8 cellular contexts compared by ENCODE assay signal in genomic region chr10:126905776-126906703, GRCh38. TPM values are rescaled to one million over a fixed set of nuclear protein-coding genes. Genes with fewer than 3 reads are reported as not detected.
DNase-seq lines count a peak whose midpoint lies in the region; ATAC-seq and TF ChIP-seq lines count a peak whose summit lies in the region.

No MANE protein-coding gene starts in this region.

- peak overlapping the region; percentile 32 to 38 for H3K9ac ChIP-seq in duodenal mucosa (ENCODE audit: low read depth in 1 of 2, low read length in 2 of 2)

- intact Hi-C loops in activated CD4-positive, alpha-beta T cell treated with anti-CD3 and anti-CD28 coated beads, Interleukin-2, amount 10 ng/mL, durations not matched to agents 24 days and 14 days (cut with micrococcal nuclease) = no loop called here
- intact Hi-C loops in upper lobe of right lung (cut with DNase I) = no loop called here

- H3K4me1 ChIP-seq in duodenal mucosa (ENCODE audit: control insufficient read depth in 1 of 2, insufficient read depth in 2 of 2, low read length in 2 of 2) = peaks cover 0 to 13% of the 10 kb centered on the region in 2 donors
- peaks cover 14% of the 10 kb centered on the region for H3K4me1 ChIP-seq in upper lobe of right lung

- ATAC-seq in upper lobe of right lung = peak; percentile 21
- no peak for ATAC-seq in HG03378 (IDR thresholded peaks at IDR 0.05; ENCODE audit: unreplicated experiment)

- H3K27me3 Mint-ChIP-seq in activated CD4-positive, alpha-beta T cell treated with anti-CD3 and anti-CD28 coated beads, Interleukin-2, amount 10 ng/mL, durations not matched to agents 24 days and 14 days = peaks cover 19% of the 10 kb centered on the region

- peak overlapping the region; percentile 67 to 68 for H3K4me3 ChIP-seq in duodenal mucosa (ENCODE audit: low read depth in 1 of 2, low read length in 2 of 2)
- peak overlapping the region; percentile 79 for H3K4me3 ChIP-seq in upper lobe of right lung

- DNase-seq in activated CD4-positive, alpha-beta T cell treated with anti-CD3 and anti-CD28 coated beads, Interleukin-2, amount 10 ng/mL, durations not matched to agents 24 days and 14 days = no peak
- DNase-seq in activated CD4-positive, alpha-beta T cell treated with anti-CD3 and anti-CD28 coated beads, Interleukin-2, amount 50 U/mL, for 48 hours = no peak
- peak; percentile 39 to 40 for DNase-seq in lung microvascular endothelial cell (ENCODE audit: low read depth in 2 of 2)
- DNase-seq in upper lobe of right lung = peak; percentile 75
- no peak for DNase-seq in HPDE6-E6E7 (ENCODE audit: extremely low spot score)
- no peak for DNase-seq in MV-4-11 (lab: John Stamatoyannopoulos, UW)

- no peaks in the 10 kb centered on the region for H3K4me1 Mint-ChIP-seq in activated CD4-positive, alpha-beta T cell treated with anti-CD3 and anti-CD28 coated beads, Interleukin-2, amount 10 ng/mL, durations not matched to agents 24 days and 14 days

- no peak overlapping the region for H3K27ac Mint-ChIP-seq in activated CD4-positive, alpha-beta T cell treated with anti-CD3 and anti-CD28 coated beads, Interleukin-2, amount 10 ng/mL, durations not matched to agents 24 days and 14 days

- peak overlapping the region; percentile 55 for H3K4me3 Mint-ChIP-seq in activated CD4-positive, alpha-beta T cell treated with anti-CD3 and anti-CD28 coated beads, Interleukin-2, amount 10 ng/mL, durations not matched to agents 24 days and 14 days

- H3K9me3 Mint-ChIP-seq in activated CD4-positive, alpha-beta T cell treated with anti-CD3 and anti-CD28 coated beads, Interleukin-2, amount 10 ng/mL, durations not matched to agents 24 days and 14 days = no peaks in the 10 kb centered on the region

- TF ChIP-seq CTCF in upper lobe of right lung (IDR thresholded peaks at IDR 0.05) = no peak

- H3K27me3 ChIP-seq in duodenal mucosa (ENCODE audit: control insufficient read depth in 1 of 2, insufficient read depth in 2 of 2, low read length in 2 of 2) = no peaks in the 10 kb centered on the region
- H3K27me3 ChIP-seq in upper lobe of right lung = no peaks in the 10 kb centered on the region

- H3K36me3 Mint-ChIP-seq in activated CD4-positive, alpha-beta T cell treated with anti-CD3 and anti-CD28 coated beads, Interleukin-2, amount 10 ng/mL, durations not matched to agents 24 days and 14 days (ENCODE audit: low read depth) = no peaks in the 10 kb centered on the region

- H3K36me3 ChIP-seq in duodenal mucosa (ENCODE audit: control insufficient read depth in 1 of 2, insufficient read depth in 2 of 2, low read length in 2 of 2) = no peaks in the 10 kb centered on the region
- no peaks in the 10 kb centered on the region for H3K36me3 ChIP-seq in upper lobe of right lung

- H3K9me3 ChIP-seq in duodenal mucosa (ENCODE audit: control insufficient read depth in 1 of 2, low read length in 2 of 2) = no peaks in the 10 kb centered on the region
- H3K9me3 ChIP-seq in upper lobe of right lung = no peaks in the 10 kb centered on the region

- H3K27ac ChIP-seq in duodenal mucosa (ENCODE audit: low read depth, low read length) = no peak overlapping the region
- H3K27ac ChIP-seq in upper lobe of right lung = peak overlapping the region; percentile 66

RNA-seq across cellular contexts. Expression of gene DOCK1, which starts 0.8 kb away (rescaled TPM):
- 1.2 and 1.5 TPM in 2 replicates for total RNA-seq in activated CD4-positive, alpha-beta T cell treated with anti-CD3 and anti-CD28 coated beads, Interleukin-2, amount 10 ng/mL, durations not matched to agents 24 days and 14 days
- total RNA-seq in lung microvascular endothelial cell (62.3 and 81.5 TPM in 2 replicates), upper lobe of right lung (46.4 TPM)

Comparison
In these comparisons a context has a peak if more than half of its experiments do, and no peak if none do; other contexts are left out.
1. DNase-seq: peak in lung microvascular endothelial cell (2 of 2) and upper lobe of right lung (single experiment); none in activated CD4-positive, alpha-beta T cell treated with anti-CD3 and anti-CD28 coated beads, Interleukin-2, amount 10 ng/mL, durations not matched to agents 24 days and 14 days (single experiment), activated CD4-positive, alpha-beta T cell treated with anti-CD3 and anti-CD28 coated beads, Interleukin-2, amount 50 U/mL, for 48 hours (0 of 2), HPDE6-E6E7 (single experiment) and MV-4-11 (single experiment).
2. RNA of gene DOCK1, which starts 0.8 kb away (total RNA-seq): 62.3 to 81.5 TPM in lung microvascular endothelial cell and 46.4 TPM in upper lobe of right lung (single experiment); 1.2 to 1.5 TPM in activated CD4-positive, alpha-beta T cell treated with anti-CD3 and anti-CD28 coated beads, Interleukin-2, amount 10 ng/mL, durations not matched to agents 24 days and 14 days; every median in the first group is over 10 times any median in the second.